Comparison of ENCODE assay signal across 25 cellular contexts in the genomic region with DNA sequence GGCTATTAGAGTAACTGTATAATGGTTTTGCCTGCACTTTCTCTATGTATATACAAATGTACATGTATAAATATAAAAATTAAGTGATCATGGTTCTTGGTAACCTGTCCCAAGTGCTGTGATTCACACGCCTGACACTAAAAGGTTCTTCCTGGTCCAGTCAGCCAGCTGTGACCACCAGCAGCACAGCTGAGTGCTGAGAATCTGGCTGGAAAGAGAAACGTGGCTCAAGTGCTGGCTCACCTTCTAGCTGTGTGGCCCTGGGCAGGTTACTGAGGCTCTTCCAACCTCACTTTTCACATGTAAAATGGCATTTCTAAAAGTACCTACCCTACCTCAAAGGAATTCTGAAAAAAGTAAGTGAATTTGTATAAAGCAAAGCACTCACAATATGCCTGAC. TPM values are rescaled to one million over a fixed set of nuclear protein-coding genes. Genes with fewer than 3 reads are reported as not detected.
A peak's percentile ranks its signal among the peaks of the same experiment; 100 is the strongest.
DNase-seq lines count a peak whose midpoint lies in the region; ATAC-seq lines count a peak whose summit lies in the region.
"Had no signal": no experiment of that assay in that cellular context is flagged by ENCODE, and none has a peak within 500 bp of the region (broad histone marks: within the 10 kb centered on the region; RNA-seq: fewer than 3 reads in every experiment).

No MANE protein-coding gene starts in this region.

- peak; percentile 53 for DNase-seq in HK-2 (ENCODE audit: unreplicated experiment)
- DNase-seq in renal cortical epithelial cell (ENCODE audit: low read depth), result peak; percentile 83
- DNase-seq in posterior cingulate gyrus, result no peak
- DNase-seq: activated CD4-positive, CD25-positive, alpha-beta regulatory T cell; activated CD8-positive, alpha-beta memory T cell treated with anti-CD3 and anti-CD28 coated beads, Interleukin-2, amount 50 U/mL, for 4 hours; CD4-positive, alpha-beta T cell; central memory CD4-positive, alpha-beta T cell; DMS 273 treated with DMSO at 0.1 percent for 48 hours; glutamatergic neuron; mammary epithelial cell; NCI-H1048; NCI-H1694; NCI-H526; psoas muscle; SHP77 treated with DMSO at 0.1 percent for 48 hours; stimulated activated naive CD4-positive, alpha-beta T cell; SW 1271; uterus had no signal

- no peak for ATAC-seq in GM19035 (IDR thresholded peaks at IDR 0.05; ENCODE audit: unreplicated experiment)
- ATAC-seq in GM18867 (IDR thresholded peaks at IDR 0.05; ENCODE audit: unreplicated experiment), result no peak
- ATAC-seq: psoas muscle had no signal

- H3K9me3 ChIP-seq in iPS-15b (ENCODE audit: control insufficient read depth, insufficient read depth, low read length), result no peaks in the 10 kb centered on the region
- H3K9me3 ChIP-seq: neutrophil, psoas muscle, uterus had no signal

- H3K36me3 Mint-ChIP-seq in activated naive CD8-positive, alpha-beta T cell, result peaks cover 10% of the 10 kb centered on the region

- H3K9ac ChIP-seq in iPS-15b (ENCODE audit: low read depth, low read length), result peak overlapping the region; percentile 47

- no peak overlapping the region for H3K4me3 Mint-ChIP-seq in activated naive CD8-positive, alpha-beta T cell
- H3K4me3 Mint-ChIP-seq: CD4-positive, alpha-beta T cell; dendritic cell treated with granulocyte-macrophage colony-stimulating factor and Interleukin-4, amounts not matched to agents 40 ng/mL and 50 ng/mL, for 4 days had no signal

- no peak overlapping the region for H3K4me3 ChIP-seq in iPS-15b (ENCODE audit: low read depth, low read length)
- H3K4me3 ChIP-seq: psoas muscle, uterus had no signal

- H3K4me1 Mint-ChIP-seq in activated naive CD8-positive, alpha-beta T cell (ENCODE audit: low read depth), result peaks cover 27% of the 10 kb centered on the region

- peak overlapping the region; percentile 46 for H3K27ac Mint-ChIP-seq in activated naive CD8-positive, alpha-beta T cell
- H3K27ac Mint-ChIP-seq: activated T-helper 2 cell treated with anti-CD3 and anti-CD28 coated beads, Interferon-gamma antibody, Interleukin-2, Interleukin-4, amounts not matched to agents 10 μg/mL and 5 μg/mL and 100 μg/mL, durations not matched to agents 14 hours and 24 hours and 36 hours; CD4-positive, alpha-beta T cell; dendritic cell treated with granulocyte-macrophage colony-stimulating factor and Interleukin-4, amounts not matched to agents 40 ng/mL and 50 ng/mL, for 4 days had no signal

- H3K9me3 Mint-ChIP-seq in activated naive CD8-positive, alpha-beta T cell (ENCODE audit: low read depth), result no peaks in the 10 kb centered on the region
- H3K9me3 Mint-ChIP-seq: activated T-helper 2 cell treated with anti-CD3 and anti-CD28 coated beads, Interferon-gamma antibody, Interleukin-2, Interleukin-4, amounts not matched to agents 10 μg/mL and 5 μg/mL and 100 μg/mL, durations not matched to agents 14 hours and 24 hours and 36 hours; CD4-positive, alpha-beta T cell; dendritic cell treated with granulocyte-macrophage colony-stimulating factor and Interleukin-4, amounts not matched to agents 40 ng/mL and 50 ng/mL, for 4 days had no signal

- no peaks in the 10 kb centered on the region for H3K27me3 Mint-ChIP-seq in activated naive CD8-positive, alpha-beta T cell
- H3K27me3 Mint-ChIP-seq: CD4-positive, alpha-beta T cell; dendritic cell treated with granulocyte-macrophage colony-stimulating factor and Interleukin-4, amounts not matched to agents 40 ng/mL and 50 ng/mL, for 4 days had no signal

- no peaks in the 10 kb centered on the region for H3K27me3 ChIP-seq in iPS-15b (ENCODE audit: control insufficient read depth, insufficient read depth, low read length)
- H3K27me3 ChIP-seq: neutrophil, uterus had no signal

- H3K36me3 ChIP-seq in iPS-15b (ENCODE audit: control insufficient read depth, insufficient read depth, low read length), result peaks cover 6% of the 10 kb centered on the region
- H3K36me3 ChIP-seq: neutrophil, uterus had no signal

- intact Hi-C loops in posterior cingulate gyrus (cut with DNase I), result no loop called here

- H3K4me1 ChIP-seq in iPS-15b (ENCODE audit: control insufficient read depth, insufficient read depth, low read length), result peaks cover 2% of the 10 kb centered on the region
- H3K4me1 ChIP-seq: uterus had no signal

RNA-seq across cellular contexts. Expression of a gene that starts 29.7 kb away (rescaled TPM):
- 17.4 and 26.9 TPM in 2 replicates for total RNA-seq in renal cortical epithelial cell

Comparison
In these comparisons a context has a peak if more than half of its experiments do, and no peak if none do; other contexts are left out.
1. DNase-seq: peak in HK-2 (single experiment) and renal cortical epithelial cell (single experiment); none in posterior cingulate gyrus (0 of 10).